Comparison of ENCODE assay signal across 17 cellular contexts in the genomic region with DNA sequence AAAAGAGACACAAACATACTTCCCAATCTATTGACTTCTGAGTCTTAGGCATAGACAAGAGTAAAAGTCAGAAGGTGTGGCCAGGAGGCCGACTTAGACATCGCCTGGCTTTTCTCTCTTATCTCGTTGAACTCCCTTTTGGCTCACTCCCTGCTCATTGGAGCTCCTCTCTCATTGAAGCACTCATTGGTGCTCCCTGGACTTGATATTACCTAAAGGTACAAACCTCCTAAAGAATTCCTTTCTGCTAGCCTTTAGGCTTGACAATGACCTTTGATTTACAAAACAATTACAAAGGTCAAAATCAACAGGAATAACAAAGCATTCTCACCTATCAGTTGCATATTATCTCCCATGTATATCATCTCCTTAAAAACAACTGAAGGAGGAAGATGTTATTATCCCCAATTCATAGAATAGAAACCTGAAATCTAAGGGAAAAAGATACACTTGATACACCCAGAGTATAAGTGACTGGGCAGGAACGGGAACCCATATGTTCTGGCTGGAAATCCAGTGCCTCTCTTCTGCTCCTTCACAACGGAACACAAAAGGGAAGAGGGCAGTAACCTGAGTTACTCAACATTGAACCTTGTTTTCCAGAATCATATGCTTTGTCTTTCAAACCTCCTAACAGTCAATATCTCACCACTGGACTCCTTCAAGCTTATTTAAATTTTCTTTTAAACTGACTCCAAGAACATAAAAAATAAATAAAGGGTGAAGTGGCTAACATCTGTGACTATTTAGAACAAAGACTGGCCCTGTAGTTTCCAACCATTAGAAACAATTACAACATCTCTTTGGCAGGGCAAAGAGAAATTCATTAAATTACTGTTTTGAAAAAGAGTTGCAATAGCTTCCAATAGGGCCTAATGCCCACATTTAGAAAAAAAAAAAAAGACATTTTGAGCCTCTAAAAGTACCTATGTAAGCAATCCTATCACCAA.
"Had no signal": no experiment of that assay in that cellular context is flagged by ENCODE, and none has a peak within 500 bp of the region (broad histone marks: within the 10 kb centered on the region; RNA-seq: fewer than 3 reads in every experiment).

No MANE protein-coding gene starts in this region.

- H3K4me3 ChIP-seq: colonic mucosa, lower lobe of right lung, right atrium auricular region, smooth muscle cell, tibial artery, uterus had no signal

- H3K36me3 ChIP-seq: colonic mucosa, lower lobe of right lung, right atrium auricular region, tibial artery, uterus had no signal

- H3K27me3 ChIP-seq: colonic mucosa, right atrium auricular region, tibial artery, uterus had no signal

- H3K27ac ChIP-seq: colonic mucosa, lower lobe of right lung, right atrium auricular region, tibial artery, uterus, VCaP had no signal

- H3K4me1 ChIP-seq: colonic mucosa, lower lobe of right lung, right atrium auricular region, tibial artery, uterus had no signal

- H3K4me2 ChIP-seq: smooth muscle cell had no signal

- DNase-seq: activated CD4-positive, alpha-beta T cell treated with anti-CD3 and anti-CD28 coated beads for 36 hours; activated CD8-positive, alpha-beta memory T cell treated with anti-CD3 and anti-CD28 coated beads, Interleukin-2, amount 50 U/mL, for 48 hours; activated CD8-positive, alpha-beta T cell treated with anti-CD3 and anti-CD28 coated beads for 36 hours; activated naive CD4-positive, alpha-beta T cell treated with Interleukin-2 at 50 U/mL for 16 hours; activated naive CD8-positive, alpha-beta T cell treated with anti-CD3 and anti-CD28 coated beads, Interleukin-2, amount 50 U/mL, for 24 hours; colonic mucosa; effector CD4-positive, alpha-beta T cell; left cardiac atrium; lower lobe of right lung; midbrain; naive B cell; posterior cingulate gyrus; tibial artery; uterus had no signal

- H3K9me3 ChIP-seq: colonic mucosa, lower lobe of right lung, right atrium auricular region, tibial artery, uterus had no signal
